In genomic region chr19:1315470-1316166, GRCh38 we compare ENCODE assay signal across 8 cellular contexts. TPM values are rescaled to one million over a fixed set of nuclear protein-coding genes. Genes with fewer than 3 reads are reported as not detected.
DNase-seq lines count a peak whose midpoint lies in the region; ATAC-seq, FAIRE-seq and TF ChIP-seq lines count a peak whose summit lies in the region.

No MANE protein-coding gene starts in this region.

- H3K36me3 Mint-ChIP-seq in chondrocyte (ENCODE audit: low read depth) = no peaks in the 10 kb centered on the region

- peaks cover 16% of the 10 kb centered on the region for H3K4me1 Mint-ChIP-seq in chondrocyte (ENCODE audit: low read depth)

- ATAC-seq in GM21619 (IDR thresholded peaks at IDR 0.05; ENCODE audit: unreplicated experiment) (no peak), GM21717 (IDR thresholded peaks at IDR 0.05; ENCODE audit: unreplicated experiment) (no peak)

- peak; percentile 84 for TF ChIP-seq CTCF in chondrocyte (IDR thresholded peaks at IDR 0.05)

- H3K27ac Mint-ChIP-seq in chondrocyte (ENCODE audit: unreplicated experiment) = no peak overlapping the region

- DNase-seq in AG08396 (ENCODE audit: low spot score) (peak; percentile 85), GM19239 (ENCODE audit: insufficient read length, low spot score) (peak; percentile 86), SK-N-DZ (ENCODE audit: low spot score) (peak; percentile 56), chondrocyte (ENCODE audit: low spot score) (no peak), left kidney (ENCODE audit: low read depth, low spot score) (peak; percentile 69)
- peak; percentile 60 for DNase-seq in stimulated activated CD8-positive, alpha-beta memory T cell treated with anti-CD3 and anti-CD28 coated beads, Interleukin-4, amount 100 ng/mL, for 48 hours

- H3K4me3 Mint-ChIP-seq in chondrocyte (ENCODE audit: unreplicated experiment) = no peak overlapping the region

- H3K27me3 Mint-ChIP-seq in chondrocyte (ENCODE audit: low read depth) = peaks cover 7% of the 10 kb centered on the region

- no peaks in the 10 kb centered on the region for H3K9me3 Mint-ChIP-seq in chondrocyte (ENCODE audit: low read depth)

- no peak for FAIRE-seq in GM19239 (lab: Jason Lieb, UNC)

RNA-seq across cellular contexts. Expression of gene EFNA2, which starts 29.9 kb away (rescaled TPM):
- polyA plus RNA-seq in SK-N-DZ (2014; cell fraction: cytosol; rRNA removed) = 12.4 and 16.7 TPM in 2 replicates
- 6.8 and 9.5 TPM in 2 replicates for polyA plus RNA-seq in SK-N-DZ (2014; cell fraction: nucleus; rRNA removed)
- total RNA-seq in chondrocyte = 7.0 to 7.9 TPM (median 7.2 TPM) in 3 replicates

RNA-seq across cellular contexts. Expression of gene FAM174C, which starts 40.3 kb away (rescaled TPM):
- polyA plus RNA-seq in SK-N-DZ (2014; cell fraction: cytosol; rRNA removed) = 27.6 and 35.5 TPM in 2 replicates
- 40.1 and 42.4 TPM in 2 replicates for polyA plus RNA-seq in SK-N-DZ (2014; cell fraction: nucleus; rRNA removed)
- 32.7 to 41.3 TPM (median 36.1 TPM) in 3 replicates for total RNA-seq in chondrocyte

RNA-seq across cellular contexts. Expression of gene CIRBP, which starts 46.5 kb away (rescaled TPM):
- 479 and 663 TPM in 2 replicates for polyA plus RNA-seq in SK-N-DZ (2014; cell fraction: cytosol; rRNA removed)
- polyA plus RNA-seq in SK-N-DZ (2014; cell fraction: nucleus; rRNA removed) = 559 and 732 TPM in 2 replicates
- 295 to 320 TPM (median 303 TPM) in 3 replicates for total RNA-seq in chondrocyte
